19 cellular contexts compared by ENCODE assay signal in the genomic region with DNA sequence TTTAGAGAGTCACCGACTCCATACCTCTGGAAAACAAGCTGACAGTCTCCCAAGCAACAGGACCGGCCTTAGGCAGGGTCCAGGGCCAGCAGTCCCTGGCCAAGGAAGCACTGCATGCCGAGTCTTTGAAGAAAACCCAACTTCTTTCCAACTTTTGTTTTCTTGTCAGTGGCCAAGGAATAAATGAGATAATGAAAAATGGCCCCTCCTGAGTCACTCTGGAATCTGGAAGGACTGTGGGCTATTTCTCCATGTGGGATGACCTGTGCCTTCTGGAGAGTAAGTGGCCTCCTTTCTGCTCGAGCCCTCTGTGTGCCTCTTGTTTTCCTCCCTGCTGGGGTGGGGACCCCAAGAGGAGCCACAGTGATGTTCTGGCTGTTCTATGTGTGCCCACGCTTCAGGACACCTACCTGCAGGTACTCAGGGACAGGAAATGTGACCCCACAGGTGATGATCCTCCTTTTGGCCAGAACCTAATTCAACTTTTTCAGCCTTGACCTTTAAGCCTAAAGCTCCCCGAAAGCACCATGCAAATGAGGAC.
DNase-seq lines count a peak whose midpoint lies in the region; ATAC-seq and TF ChIP-seq lines count a peak whose summit lies in the region.
"Had no signal": no experiment of that assay in that cellular context is flagged by ENCODE, and none has a peak within 500 bp of the region (broad histone marks: within the 10 kb centered on the region; RNA-seq: fewer than 3 reads in every experiment).

No MANE protein-coding gene starts in this region.

- H3F3A ChIP-seq in smooth muscle cell (ENCODE audit: low read depth): no peaks in the 10 kb centered on the region

- H3K4me3 ChIP-seq in foreskin fibroblast (ENCODE audit: low read depth in 1 of 2, low read length in 2 of 2): no peak overlapping the region
- no peak overlapping the region for H3K4me3 ChIP-seq in smooth muscle cell
- H3K4me3 ChIP-seq in right atrium auricular region: no peak overlapping the region
- H3K4me3 ChIP-seq: left ventricle myocardium inferior, thoracic aorta had no signal

- no peaks in the 10 kb centered on the region for H4K20me1 ChIP-seq in smooth muscle cell (ENCODE audit: low read depth)

- H3K36me3 ChIP-seq in smooth muscle cell (ENCODE audit: low read depth) (no peaks in the 10 kb centered on the region), right atrium auricular region (no peaks in the 10 kb centered on the region)
- H3K36me3 ChIP-seq: thoracic aorta had no signal

- DNase-seq in GM03348 (ENCODE audit: low spot score) (peak; percentile 64), amniotic epithelial cell (ENCODE audit: low read depth) (peak; percentile 52), foreskin fibroblast (peak; percentile 16 to 27), smooth muscle cell (lab: John Stamatoyannopoulos, UW; ENCODE audit: unreplicated experiment) (no peak), cerebellar cortex (ENCODE audit: low spot score) (no peak), right atrium auricular region (ENCODE audit: low spot score) (no peak)
- DNase-seq: activated CD4-positive, alpha-beta T cell treated with anti-CD3 and anti-CD28 coated beads for 48 hours; activated gamma-delta T cell treated with Interleukin-2 at 50 U/mL for 16 hours; amniotic stem cell; DMS79 treated with DMSO at 0.1 percent for 48 hours; left ventricle myocardium inferior; NCI-H1105; NCI-H2107; NCI-H524 had no signal

- peak overlapping the region; percentile 16 for H3K4me2 ChIP-seq in smooth muscle cell
- H3K4me2 ChIP-seq: KMS-11 had no signal

- no peaks in the 10 kb centered on the region for H3K27me3 ChIP-seq in smooth muscle cell (ENCODE audit: low read depth)
- no peaks in the 10 kb centered on the region for H3K27me3 ChIP-seq in right atrium auricular region

- H3K4me1 ChIP-seq in smooth muscle cell (ENCODE audit: low read depth): no peaks in the 10 kb centered on the region
- peaks cover 0 to 22% of the 10 kb centered on the region in 2 donors for H3K4me1 ChIP-seq in right atrium auricular region

- H3K9me3 ChIP-seq in smooth muscle cell (replicated peaks; ENCODE audit: low read depth): no peaks in the 10 kb centered on the region
- H3K9me3 ChIP-seq in right atrium auricular region: no peaks in the 10 kb centered on the region
- H3K9me3 ChIP-seq: left ventricle myocardium inferior, thoracic aorta had no signal

- no peak for TF ChIP-seq CTCF in foreskin fibroblast (IDR thresholded peaks at IDR 0.05; ENCODE audit: low read depth, low read length)
- TF ChIP-seq CTCF in smooth muscle cell (IDR thresholded peaks at IDR 0.05; ENCODE audit: borderline replicate concordance, insufficient read depth, poor library complexity, severe bottlenecking): no peak
- no peak for TF ChIP-seq CTCF in right atrium auricular region (IDR thresholded peaks at IDR 0.05)

- H3K9ac ChIP-seq in smooth muscle cell (ENCODE audit: low read depth): no peak overlapping the region
- H3K9ac ChIP-seq: KMS-11 had no signal

- ATAC-seq in HG02623 (IDR thresholded peaks at IDR 0.05; ENCODE audit: unreplicated experiment): no peak
- ATAC-seq in GM18870 (IDR thresholded peaks at IDR 0.05; ENCODE audit: unreplicated experiment): no peak
- ATAC-seq: Right ventricle myocardium inferior had no signal

- no peak overlapping the region for H2AFZ ChIP-seq in smooth muscle cell (ENCODE audit: low read depth)

- peak overlapping the region; percentile 40 for H3K27ac ChIP-seq in smooth muscle cell (ENCODE audit: low read depth)
- no peak overlapping the region for H3K27ac ChIP-seq in right atrium auricular region
- H3K27ac ChIP-seq: KMS-11, left ventricle myocardium inferior had no signal

- H3K79me2 ChIP-seq in smooth muscle cell (ENCODE audit: low read depth): no peaks in the 10 kb centered on the region

- 75% methylated on average over 6 of the region's 6 CpGs for WGBS in smooth muscle cell (ENCODE audit: low lambda C conversion rate)

Comparison
In these comparisons a context has a peak if more than half of its experiments do, and no peak if none do; other contexts are left out.
1. DNase-seq: peak in GM03348 (single experiment), amniotic epithelial cell (single experiment) and foreskin fibroblast (2 of 2); none in smooth muscle cell (single experiment), cerebellar cortex (single experiment) and right atrium auricular region (single experiment).